Comparison of ENCODE assay signal across 8 cellular contexts in the genomic region with DNA sequence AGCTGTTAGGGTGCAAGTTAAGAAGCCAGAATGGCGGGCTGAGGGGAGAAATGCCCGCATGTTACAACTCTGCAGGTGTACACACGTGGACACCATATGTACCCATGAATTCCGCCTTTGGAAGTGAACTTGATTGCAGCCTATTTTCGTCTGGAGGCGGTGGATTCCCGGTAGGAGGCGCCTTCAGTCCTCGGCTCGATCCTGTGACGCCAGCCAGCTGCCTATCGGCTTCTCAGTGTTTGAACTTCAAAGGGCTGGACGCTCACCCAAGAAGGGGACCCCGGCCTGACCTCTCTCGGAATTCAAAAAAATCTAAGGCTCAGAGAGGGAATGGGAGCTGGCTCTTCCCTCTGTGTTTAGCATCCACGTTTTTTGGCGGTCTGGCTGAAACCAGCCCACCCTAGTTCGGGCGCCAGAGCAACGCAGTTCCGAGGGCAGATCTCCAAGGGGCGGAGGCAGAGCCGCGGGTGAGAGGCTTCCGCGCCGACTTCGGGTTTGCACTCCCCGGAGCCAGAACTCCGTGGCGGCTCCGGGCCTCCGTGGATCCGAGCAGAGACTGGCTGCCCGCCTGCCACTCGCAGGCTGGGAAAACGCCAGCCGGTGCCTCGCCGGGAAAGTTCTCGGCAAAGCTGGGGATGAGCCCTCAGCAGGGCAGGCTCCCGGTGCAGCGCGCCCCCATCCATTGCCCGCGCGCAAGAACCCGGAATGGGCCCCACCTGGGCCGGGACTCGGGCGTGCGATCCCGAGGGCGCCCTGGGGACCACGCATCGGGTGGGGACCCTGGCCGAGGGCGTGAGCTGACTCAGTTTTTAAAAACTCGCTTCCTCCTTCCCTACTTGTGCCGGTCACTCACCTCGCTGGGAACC. TPM values are rescaled to one million over a fixed set of nuclear protein-coding genes. Genes with fewer than 3 reads are reported as not detected.
DNase-seq lines count a peak whose midpoint lies in the region; ATAC-seq and TF ChIP-seq lines count a peak whose summit lies in the region.

No MANE protein-coding gene starts in this region.

- H3K9me3 ChIP-seq in ascending aorta (no peaks in the 10 kb centered on the region), heart right ventricle (no peaks in the 10 kb centered on the region)

- TF ChIP-seq CTCF in ascending aorta (IDR thresholded peaks at IDR 0.05) (peak; percentile 35 to 71 (median 59)), heart right ventricle (IDR thresholded peaks at IDR 0.05) (peak; percentile 46 to 84 (median 66)), omental fat pad (IDR thresholded peaks at IDR 0.05) (no peak)

- H3K4me3 ChIP-seq in H7 (ENCODE audit: insufficient read depth, low read depth, low read length): peak overlapping the region; percentile 85
- H3K4me3 ChIP-seq in ascending aorta: peak overlapping the region; percentile 78 to 91
- H3K4me3 ChIP-seq in heart right ventricle: peak overlapping the region; percentile 61 to 91 (median 66)

- intact Hi-C loops in ascending aorta (cut with DNase I) (loop anchor here (1.0 to 10.0 kb wide), 3 partner anchors 120 to 252 kb away; a partner anchor contains a TSS), heart right ventricle (cut with DNase I) (loop anchor here (1.0 to 10.0 kb wide), 7 partner anchors 60 to 152 kb away; no protein-coding TSS in a partner anchor)

- peak; percentile 56 to 84 (median 76) for ATAC-seq in heart right ventricle
- ATAC-seq in omental fat pad (ENCODE audit: low FRiP score): peak; percentile 70

- DNase-seq in Ammon's horn (ENCODE audit: low spot score): peak; percentile 84
- peak; percentile 89 for DNase-seq in H7
- peak; percentile 79 to 95 for DNase-seq in NCI-H526 (lab: John Stamatoyannopoulos, UW)
- DNase-seq in ascending aorta (ENCODE audit: low spot score in 2 of 2): peak; percentile 44 to 90
- peak; percentile 76 to 83 for DNase-seq in heart right ventricle
- peak; percentile 42 for DNase-seq in omental fat pad (ENCODE audit: low spot score)
- no peak for DNase-seq in activated CD4-positive, CD25-positive, alpha-beta regulatory T cell treated with anti-CD3 and anti-CD28 coated beads, Interleukin-2, amount 50 U/mL, for 72 hours
- DNase-seq in GM19240 (ENCODE audit: insufficient read length, low spot score): no peak

- WGBS in heart right ventricle, 2 donors: 0 to 1% methylated on average over 59 to 61 of the region's 61 CpGs

- peak overlapping the region; percentile 74 to 82 for H3K27ac ChIP-seq in ascending aorta
- H3K27ac ChIP-seq in heart right ventricle: peak overlapping the region; percentile 50 to 88 (median 80)

- H3K4me1 ChIP-seq in ascending aorta (peaks cover 0 to 3% of the 10 kb centered on the region in 2 donors), heart right ventricle (peaks cover 2 to 50% (median 20%) of the 10 kb centered on the region in 9 donors)

- H3K36me3 ChIP-seq in H7 (replicated peaks; ENCODE audit: control insufficient read depth, insufficient read depth, low read length): no peaks in the 10 kb centered on the region
- H3K36me3 ChIP-seq in ascending aorta: no peaks in the 10 kb centered on the region
- no peaks in the 10 kb centered on the region for H3K36me3 ChIP-seq in heart right ventricle

- peaks cover 39% of the 10 kb centered on the region for H3K27me3 ChIP-seq in H7 (ENCODE audit: control insufficient read depth, insufficient read depth, low read length)
- H3K27me3 ChIP-seq in ascending aorta: no peaks in the 10 kb centered on the region
- peaks cover 0 to 35% (median 0%) of the 10 kb centered on the region in 7 donors for H3K27me3 ChIP-seq in heart right ventricle

RNA-seq across cellular contexts. Expression of a gene that starts 1.0 kb away (rescaled TPM):
- total RNA-seq in H7 (2014; rRNA removed; shearing (Covaris generic)): 9.8 and 11.9 TPM in 2 replicates
- not detected for total RNA-seq in ascending aorta
- 1 to 10 TPM; 2.0 to 9.5 (median 2.8) TPM for total RNA-seq in heart right ventricle
- 1 to 10 TPM; 3.8 to 3.9 TPM for polyA plus RNA-seq in heart right ventricle
- 1 to 10 TPM; 3.3 to 8.6 (median 4.4) TPM for total RNA-seq in omental fat pad

Comparison
In these comparisons a context has a peak if more than half of its experiments do, and no peak if none do; other contexts are left out.
1. DNase-seq: peak in Ammon's horn (single experiment), H7 (single experiment), NCI-H526 (2 of 2), ascending aorta (2 of 2), heart right ventricle (2 of 2) and omental fat pad (single experiment); none in activated CD4-positive, CD25-positive, alpha-beta regulatory T cell treated with anti-CD3 and anti-CD28 coated beads, Interleukin-2, amount 50 U/mL, for 72 hours (single experiment) and GM19240 (single experiment).
2. CTCF ChIP-seq: peak in ascending aorta (3 of 3) and heart right ventricle (9 of 9); none in omental fat pad (0 of 3).
3. Peak in every context shown above with its lines, with median percentiles within 50 percentile points of each other: H3K4me3 ChIP-seq.